Comparison of ENCODE assay signal across 1 cellular context in the genomic region with DNA sequence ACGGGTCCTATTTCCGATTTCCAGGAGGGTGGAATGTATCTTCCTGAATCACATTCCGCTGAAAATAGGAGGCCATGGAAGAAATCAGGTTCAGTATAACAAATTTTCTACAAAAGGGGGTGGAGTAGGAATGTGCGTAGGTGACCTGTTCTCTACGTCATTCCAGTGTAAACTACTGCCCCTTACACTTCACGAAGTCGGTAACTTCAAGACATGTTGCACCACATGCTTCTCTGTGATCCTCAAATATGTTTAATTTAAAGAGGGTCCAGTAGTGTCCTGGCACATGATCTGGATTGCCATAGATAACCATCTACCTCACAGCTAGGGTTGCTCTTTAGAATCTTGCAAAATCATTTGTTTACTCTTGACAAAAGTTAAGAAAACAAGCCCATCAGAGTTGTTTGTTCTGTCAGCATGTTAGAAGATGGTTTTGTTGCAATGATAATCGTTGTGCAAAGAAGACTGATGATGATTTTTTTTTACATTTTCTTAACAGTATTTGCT.
TF ChIP-seq lines count a peak whose summit lies in the region.

No MANE protein-coding gene starts in this region.

TF ChIP-seq in HepG2, 621 proteins besides CTCF, POLR2A, EP300 and RAD21 (continued from another document and continues in another):
- TF ChIP-seq, protein P1, sequence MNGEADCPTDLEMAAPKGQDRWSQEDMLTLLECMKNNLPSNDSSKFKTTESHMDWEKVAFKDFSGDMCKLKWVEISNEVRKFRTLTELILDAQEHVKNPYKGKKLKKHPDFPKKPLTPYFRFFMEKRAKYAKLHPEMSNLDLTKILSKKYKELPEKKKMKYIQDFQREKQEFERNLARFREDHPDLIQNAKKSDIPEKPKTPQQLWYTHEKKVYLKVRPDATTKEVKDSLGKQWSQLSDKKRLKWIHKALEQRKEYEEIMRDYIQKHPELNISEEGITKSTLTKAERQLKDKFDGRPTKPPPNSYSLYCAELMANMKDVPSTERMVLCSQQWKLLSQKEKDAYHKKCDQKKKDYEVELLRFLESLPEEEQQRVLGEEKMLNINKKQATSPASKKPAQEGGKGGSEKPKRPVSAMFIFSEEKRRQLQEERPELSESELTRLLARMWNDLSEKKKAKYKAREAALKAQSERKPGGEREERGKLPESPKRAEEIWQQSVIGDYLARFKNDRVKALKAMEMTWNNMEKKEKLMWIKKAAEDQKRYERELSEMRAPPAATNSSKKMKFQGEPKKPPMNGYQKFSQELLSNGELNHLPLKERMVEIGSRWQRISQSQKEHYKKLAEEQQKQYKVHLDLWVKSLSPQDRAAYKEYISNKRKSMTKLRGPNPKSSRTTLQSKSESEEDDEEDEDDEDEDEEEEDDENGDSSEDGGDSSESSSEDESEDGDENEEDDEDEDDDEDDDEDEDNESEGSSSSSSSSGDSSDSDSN (CRISPR knock-in tag; IDR thresholded peaks at IDR 0.05) = no peak
- TF ChIP-seq ZMYM3 (CRISPR knock-in tag; IDR thresholded peaks at IDR 0.05) = no peak; the same call in 1 of the 2 replicates
- TF ChIP-seq, protein P2, sequence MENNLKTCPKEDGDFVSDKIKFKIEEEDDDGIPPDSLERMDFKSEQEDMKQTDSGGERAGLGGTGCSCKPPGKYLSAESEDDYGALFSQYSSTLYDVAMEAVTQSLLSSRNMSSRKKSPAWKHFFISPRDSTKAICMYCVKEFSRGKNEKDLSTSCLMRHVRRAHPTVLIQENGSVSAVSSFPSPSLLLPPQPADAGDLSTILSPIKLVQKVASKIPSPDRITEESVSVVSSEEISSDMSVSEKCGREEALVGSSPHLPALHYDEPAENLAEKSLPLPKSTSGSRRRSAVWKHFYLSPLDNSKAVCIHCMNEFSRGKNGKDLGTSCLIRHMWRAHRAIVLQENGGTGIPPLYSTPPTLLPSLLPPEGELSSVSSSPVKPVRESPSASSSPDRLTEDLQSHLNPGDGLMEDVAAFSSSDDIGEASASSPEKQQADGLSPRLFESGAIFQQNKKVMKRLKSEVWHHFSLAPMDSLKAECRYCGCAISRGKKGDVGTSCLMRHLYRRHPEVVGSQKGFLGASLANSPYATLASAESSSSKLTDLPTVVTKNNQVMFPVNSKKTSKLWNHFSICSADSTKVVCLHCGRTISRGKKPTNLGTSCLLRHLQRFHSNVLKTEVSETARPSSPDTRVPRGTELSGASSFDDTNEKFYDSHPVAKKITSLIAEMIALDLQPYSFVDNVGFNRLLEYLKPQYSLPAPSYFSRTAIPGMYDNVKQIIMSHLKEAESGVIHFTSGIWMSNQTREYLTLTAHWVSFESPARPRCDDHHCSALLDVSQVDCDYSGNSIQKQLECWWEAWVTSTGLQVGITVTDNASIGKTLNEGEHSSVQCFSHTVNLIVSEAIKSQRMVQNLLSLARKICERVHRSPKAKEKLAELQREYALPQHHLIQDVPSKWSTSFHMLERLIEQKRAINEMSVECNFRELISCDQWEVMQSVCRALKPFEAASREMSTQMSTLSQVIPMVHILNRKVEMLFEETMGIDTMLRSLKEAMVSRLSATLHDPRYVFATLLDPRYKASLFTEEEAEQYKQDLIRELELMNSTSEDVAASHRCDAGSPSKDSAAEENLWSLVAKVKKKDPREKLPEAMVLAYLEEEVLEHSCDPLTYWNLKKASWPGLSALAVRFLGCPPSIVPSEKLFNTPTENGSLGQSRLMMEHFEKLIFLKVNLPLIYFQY (CRISPR knock-in tag; IDR thresholded peaks at IDR 0.05; ENCODE audit: borderline replicate concordance) = peak; percentile 37; the same call in 1 of the 2 replicates
- TF ChIP-seq ZNF484 (CRISPR knock-in tag; IDR thresholded peaks at IDR 0.05; ENCODE audit: borderline replicate concordance, low read depth) = no peak
- no peak for TF ChIP-seq ZNF501 (CRISPR knock-in tag; IDR thresholded peaks at IDR 0.05)
- TF ChIP-seq, protein P3, sequence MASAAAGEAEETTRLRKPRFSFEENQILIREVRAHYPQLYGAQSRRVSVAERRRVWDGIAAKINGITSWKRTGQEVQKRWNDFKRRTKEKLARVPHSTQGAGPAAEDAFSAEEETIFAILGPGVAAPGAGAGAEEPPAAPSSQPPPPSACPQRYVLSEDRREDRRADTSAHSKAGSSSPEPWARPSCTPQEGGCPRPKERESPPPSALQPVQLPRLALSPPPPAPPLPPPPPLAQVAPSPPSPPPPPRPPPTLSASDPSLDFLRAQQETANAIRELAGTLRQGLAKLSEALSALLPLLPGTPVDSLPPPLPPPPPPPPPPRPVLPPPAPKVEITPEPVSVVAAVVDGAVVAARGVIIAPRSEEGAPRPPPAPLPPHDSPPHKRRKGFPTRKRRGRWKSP (CRISPR knock-in tag; IDR thresholded peaks at IDR 0.05) = peak; percentile 87; the same call in 1 of the 2 replicates
- 0 out of 2 replicates have a peak, but pooled peaks have one; percentile 73 for TF ChIP-seq ZNF614 (CRISPR knock-in tag; IDR thresholded peaks at IDR 0.05; ENCODE audit: borderline replicate concordance)
- 0 out of 2 replicates have a peak, but pooled peaks have one; percentile 40 for TF ChIP-seq MXD4 (CRISPR knock-in tag; IDR thresholded peaks at IDR 0.05)
- TF ChIP-seq, protein P4, sequence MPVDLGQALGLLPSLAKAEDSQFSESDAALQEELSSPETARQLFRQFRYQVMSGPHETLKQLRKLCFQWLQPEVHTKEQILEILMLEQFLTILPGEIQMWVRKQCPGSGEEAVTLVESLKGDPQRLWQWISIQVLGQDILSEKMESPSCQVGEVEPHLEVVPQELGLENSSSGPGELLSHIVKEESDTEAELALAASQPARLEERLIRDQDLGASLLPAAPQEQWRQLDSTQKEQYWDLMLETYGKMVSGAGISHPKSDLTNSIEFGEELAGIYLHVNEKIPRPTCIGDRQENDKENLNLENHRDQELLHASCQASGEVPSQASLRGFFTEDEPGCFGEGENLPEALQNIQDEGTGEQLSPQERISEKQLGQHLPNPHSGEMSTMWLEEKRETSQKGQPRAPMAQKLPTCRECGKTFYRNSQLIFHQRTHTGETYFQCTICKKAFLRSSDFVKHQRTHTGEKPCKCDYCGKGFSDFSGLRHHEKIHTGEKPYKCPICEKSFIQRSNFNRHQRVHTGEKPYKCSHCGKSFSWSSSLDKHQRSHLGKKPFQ (CRISPR knock-in tag; IDR thresholded peaks at IDR 0.05; ENCODE audit: insufficient replicate concordance) = no peak
- no peak for TF ChIP-seq ZNF446 (CRISPR knock-in tag; IDR thresholded peaks at IDR 0.05)
- no peak for TF ChIP-seq NCOA5 (CRISPR knock-in tag; IDR thresholded peaks at IDR 0.05)
- TF ChIP-seq REL (CRISPR knock-in tag; conservative IDR thresholded peaks at IDR 0.05) = no peak
- no peak for TF ChIP-seq ZBTB38 (CRISPR knock-in tag; IDR thresholded peaks at IDR 0.05)
- no peak for TF ChIP-seq ZNF549 (CRISPR knock-in tag; IDR thresholded peaks at IDR 0.05)
- no peak for TF ChIP-seq EZH2 (conservative IDR thresholded peaks at IDR 0.05; ENCODE audit: low read depth, low read length)
- TF ChIP-seq, protein P5, sequence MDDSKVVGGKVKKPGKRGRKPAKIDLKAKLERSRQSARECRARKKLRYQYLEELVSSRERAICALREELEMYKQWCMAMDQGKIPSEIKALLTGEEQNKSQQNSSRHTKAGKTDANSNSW (CRISPR knock-in tag; IDR thresholded peaks at IDR 0.05; ENCODE audit: borderline replicate concordance) = no peak
- no peak for TF ChIP-seq ZNF430 (CRISPR knock-in tag; IDR thresholded peaks at IDR 0.05)
- no peak for TF ChIP-seq HOXA7 (CRISPR knock-in tag; IDR thresholded peaks at IDR 0.05)
- TF ChIP-seq NR2F6 (IDR thresholded peaks at IDR 0.05) = peak; percentile 85
- TF ChIP-seq NR2F6 (CRISPR knock-in tag; IDR thresholded peaks at IDR 0.05) = peak; percentile 61
- no peak for TF ChIP-seq ZNF225 (CRISPR knock-in tag; IDR thresholded peaks at IDR 0.05)
- peak; percentile 98 for TF ChIP-seq NCOA2 (CRISPR knock-in tag; IDR thresholded peaks at IDR 0.05)
- TF ChIP-seq RFX1 (IDR thresholded peaks at IDR 0.05) = no peak
- TF ChIP-seq, protein P6, sequence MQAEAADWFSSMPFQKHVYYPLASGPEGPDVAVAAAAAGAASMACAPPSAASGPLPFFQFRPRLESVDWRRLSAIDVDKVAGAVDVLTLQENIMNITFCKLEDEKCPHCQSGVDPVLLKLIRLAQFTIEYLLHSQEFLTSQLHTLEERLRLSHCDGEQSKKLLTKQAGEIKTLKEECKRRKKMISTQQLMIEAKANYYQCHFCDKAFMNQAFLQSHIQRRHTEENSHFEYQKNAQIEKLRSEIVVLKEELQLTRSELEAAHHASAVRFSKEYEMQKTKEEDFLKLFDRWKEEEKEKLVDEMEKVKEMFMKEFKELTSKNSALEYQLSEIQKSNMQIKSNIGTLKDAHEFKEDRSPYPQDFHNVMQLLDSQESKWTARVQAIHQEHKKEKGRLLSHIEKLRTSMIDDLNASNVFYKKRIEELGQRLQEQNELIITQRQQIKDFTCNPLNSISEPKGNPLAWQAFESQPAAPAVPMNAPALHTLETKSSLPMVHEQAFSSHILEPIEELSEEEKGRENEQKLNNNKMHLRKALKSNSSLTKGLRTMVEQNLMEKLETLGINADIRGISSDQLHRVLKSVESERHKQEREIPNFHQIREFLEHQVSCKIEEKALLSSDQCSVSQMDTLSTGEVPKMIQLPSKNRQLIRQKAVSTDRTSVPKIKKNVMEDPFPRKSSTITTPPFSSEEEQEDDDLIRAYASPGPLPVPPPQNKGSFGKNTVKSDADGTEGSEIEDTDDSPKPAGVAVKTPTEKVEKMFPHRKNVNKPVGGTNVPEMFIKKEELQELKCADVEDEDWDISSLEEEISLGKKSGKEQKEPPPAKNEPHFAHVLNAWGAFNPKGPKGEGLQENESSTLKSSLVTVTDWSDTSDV (CRISPR knock-in tag; IDR thresholded peaks at IDR 0.05) = no peak
- TF ChIP-seq TRIM24 (CRISPR knock-in tag; IDR thresholded peaks at IDR 0.05) = no peak
- TF ChIP-seq JUN (CRISPR knock-in tag; IDR thresholded peaks at IDR 0.05) = peak; percentile 61; the same call in 1 of the 2 replicates
- TF ChIP-seq, protein P7, sequence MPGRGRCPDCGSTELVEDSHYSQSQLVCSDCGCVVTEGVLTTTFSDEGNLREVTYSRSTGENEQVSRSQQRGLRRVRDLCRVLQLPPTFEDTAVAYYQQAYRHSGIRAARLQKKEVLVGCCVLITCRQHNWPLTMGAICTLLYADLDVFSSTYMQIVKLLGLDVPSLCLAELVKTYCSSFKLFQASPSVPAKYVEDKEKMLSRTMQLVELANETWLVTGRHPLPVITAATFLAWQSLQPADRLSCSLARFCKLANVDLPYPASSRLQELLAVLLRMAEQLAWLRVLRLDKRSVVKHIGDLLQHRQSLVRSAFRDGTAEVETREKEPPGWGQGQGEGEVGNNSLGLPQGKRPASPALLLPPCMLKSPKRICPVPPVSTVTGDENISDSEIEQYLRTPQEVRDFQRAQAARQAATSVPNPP (CRISPR knock-in tag; IDR thresholded peaks at IDR 0.05) = 0 out of 2 replicates have a peak, but pooled peaks have one; percentile 63
- no peak for TF ChIP-seq ZNF3 (CRISPR knock-in tag; IDR thresholded peaks at IDR 0.05)
- no peak for TF ChIP-seq ZNF709 (CRISPR knock-in tag; IDR thresholded peaks at IDR 0.05)
- no peak for TF ChIP-seq ZNF17 (CRISPR knock-in tag; IDR thresholded peaks at IDR 0.05)
- TF ChIP-seq SIN3A (IDR thresholded peaks at IDR 0.05; ENCODE audit: borderline replicate concordance, low read depth, low read length) = no peak
- no peak for TF ChIP-seq KDM2A (CRISPR knock-in tag; IDR thresholded peaks at IDR 0.05; ENCODE audit: borderline replicate concordance, low read depth)
- TF ChIP-seq ZNF451 (CRISPR knock-in tag; IDR thresholded peaks at IDR 0.05) = no peak
- TF ChIP-seq ASH2L (IDR thresholded peaks at IDR 0.05; ENCODE audit: insufficient read length, low read depth, low read length) = peak; percentile 67
- TF ChIP-seq, protein P8, sequence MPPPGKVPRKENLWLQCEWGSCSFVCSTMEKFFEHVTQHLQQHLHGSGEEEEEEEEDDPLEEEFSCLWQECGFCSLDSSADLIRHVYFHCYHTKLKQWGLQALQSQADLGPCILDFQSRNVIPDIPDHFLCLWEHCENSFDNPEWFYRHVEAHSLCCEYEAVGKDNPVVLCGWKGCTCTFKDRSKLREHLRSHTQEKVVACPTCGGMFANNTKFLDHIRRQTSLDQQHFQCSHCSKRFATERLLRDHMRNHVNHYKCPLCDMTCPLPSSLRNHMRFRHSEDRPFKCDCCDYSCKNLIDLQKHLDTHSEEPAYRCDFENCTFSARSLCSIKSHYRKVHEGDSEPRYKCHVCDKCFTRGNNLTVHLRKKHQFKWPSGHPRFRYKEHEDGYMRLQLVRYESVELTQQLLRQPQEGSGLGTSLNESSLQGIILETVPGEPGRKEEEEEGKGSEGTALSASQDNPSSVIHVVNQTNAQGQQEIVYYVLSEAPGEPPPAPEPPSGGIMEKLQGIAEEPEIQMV (CRISPR knock-in tag; IDR thresholded peaks at IDR 0.05; ENCODE audit: low read depth) = peak; percentile 33; the same call in 1 of the 2 replicates
- TF ChIP-seq, protein P9, sequence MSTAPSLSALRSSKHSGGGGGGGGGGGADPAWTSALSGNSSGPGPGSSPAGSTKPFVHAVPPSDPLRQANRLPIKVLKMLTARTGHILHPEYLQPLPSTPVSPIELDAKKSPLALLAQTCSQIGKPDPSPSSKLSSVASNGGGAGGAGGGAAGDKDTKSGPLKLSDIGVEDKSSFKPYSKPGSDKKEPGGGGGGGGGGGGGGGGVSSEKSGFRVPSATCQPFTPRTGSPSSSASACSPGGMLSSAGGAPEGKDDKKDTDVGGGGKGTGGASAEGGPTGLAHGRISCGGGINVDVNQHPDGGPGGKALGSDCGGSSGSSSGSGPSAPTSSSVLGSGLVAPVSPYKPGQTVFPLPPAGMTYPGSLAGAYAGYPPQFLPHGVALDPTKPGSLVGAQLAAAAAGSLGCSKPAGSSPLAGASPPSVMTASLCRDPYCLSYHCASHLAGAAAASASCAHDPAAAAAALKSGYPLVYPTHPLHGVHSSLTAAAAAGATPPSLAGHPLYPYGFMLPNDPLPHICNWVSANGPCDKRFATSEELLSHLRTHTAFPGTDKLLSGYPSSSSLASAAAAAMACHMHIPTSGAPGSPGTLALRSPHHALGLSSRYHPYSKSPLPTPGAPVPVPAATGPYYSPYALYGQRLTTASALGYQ (CRISPR knock-in tag; IDR thresholded peaks at IDR 0.05) = peak; percentile 77; the same call in 1 of the 2 replicates
- TF ChIP-seq ZNF24 (IDR thresholded peaks at IDR 0.05) = no peak
- TF ChIP-seq, protein P10, sequence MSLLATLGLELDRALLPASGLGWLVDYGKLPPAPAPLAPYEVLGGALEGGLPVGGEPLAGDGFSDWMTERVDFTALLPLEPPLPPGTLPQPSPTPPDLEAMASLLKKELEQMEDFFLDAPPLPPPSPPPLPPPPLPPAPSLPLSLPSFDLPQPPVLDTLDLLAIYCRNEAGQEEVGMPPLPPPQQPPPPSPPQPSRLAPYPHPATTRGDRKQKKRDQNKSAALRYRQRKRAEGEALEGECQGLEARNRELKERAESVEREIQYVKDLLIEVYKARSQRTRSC (CRISPR knock-in tag; IDR thresholded peaks at IDR 0.05; ENCODE audit: low read depth) = 0 out of 2 replicates have a peak, but pooled peaks have one; percentile 47
- TF ChIP-seq ZNF543 (CRISPR knock-in tag; IDR thresholded peaks at IDR 0.05) = peak; percentile 68; the same call in 1 of the 2 replicates
- TF ChIP-seq, protein P11, sequence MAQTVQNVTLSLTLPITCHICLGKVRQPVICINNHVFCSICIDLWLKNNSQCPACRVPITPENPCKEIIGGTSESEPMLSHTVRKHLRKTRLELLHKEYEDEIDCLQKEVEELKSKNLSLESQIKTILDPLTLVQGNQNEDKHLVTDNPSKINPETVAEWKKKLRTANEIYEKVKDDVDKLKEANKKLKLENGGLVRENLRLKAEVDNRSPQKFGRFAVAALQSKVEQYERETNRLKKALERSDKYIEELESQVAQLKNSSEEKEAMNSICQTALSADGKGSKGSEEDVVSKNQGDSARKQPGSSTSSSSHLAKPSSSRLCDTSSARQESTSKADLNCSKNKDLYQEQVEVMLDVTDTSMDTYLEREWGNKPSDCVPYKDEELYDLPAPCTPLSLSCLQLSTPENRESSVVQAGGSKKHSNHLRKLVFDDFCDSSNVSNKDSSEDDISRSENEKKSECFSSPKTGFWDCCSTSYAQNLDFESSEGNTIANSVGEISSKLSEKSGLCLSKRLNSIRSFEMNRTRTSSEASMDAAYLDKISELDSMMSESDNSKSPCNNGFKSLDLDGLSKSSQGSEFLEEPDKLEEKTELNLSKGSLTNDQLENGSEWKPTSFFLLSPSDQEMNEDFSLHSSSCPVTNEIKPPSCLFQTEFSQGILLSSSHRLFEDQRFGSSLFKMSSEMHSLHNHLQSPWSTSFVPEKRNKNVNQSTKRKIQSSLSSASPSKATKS (CRISPR knock-in tag; IDR thresholded peaks at IDR 0.05) = peak; percentile 73; the same call in 1 of the 2 replicates
